Comparison of ENCODE assay signal across 17 cellular contexts in the genomic region with DNA sequence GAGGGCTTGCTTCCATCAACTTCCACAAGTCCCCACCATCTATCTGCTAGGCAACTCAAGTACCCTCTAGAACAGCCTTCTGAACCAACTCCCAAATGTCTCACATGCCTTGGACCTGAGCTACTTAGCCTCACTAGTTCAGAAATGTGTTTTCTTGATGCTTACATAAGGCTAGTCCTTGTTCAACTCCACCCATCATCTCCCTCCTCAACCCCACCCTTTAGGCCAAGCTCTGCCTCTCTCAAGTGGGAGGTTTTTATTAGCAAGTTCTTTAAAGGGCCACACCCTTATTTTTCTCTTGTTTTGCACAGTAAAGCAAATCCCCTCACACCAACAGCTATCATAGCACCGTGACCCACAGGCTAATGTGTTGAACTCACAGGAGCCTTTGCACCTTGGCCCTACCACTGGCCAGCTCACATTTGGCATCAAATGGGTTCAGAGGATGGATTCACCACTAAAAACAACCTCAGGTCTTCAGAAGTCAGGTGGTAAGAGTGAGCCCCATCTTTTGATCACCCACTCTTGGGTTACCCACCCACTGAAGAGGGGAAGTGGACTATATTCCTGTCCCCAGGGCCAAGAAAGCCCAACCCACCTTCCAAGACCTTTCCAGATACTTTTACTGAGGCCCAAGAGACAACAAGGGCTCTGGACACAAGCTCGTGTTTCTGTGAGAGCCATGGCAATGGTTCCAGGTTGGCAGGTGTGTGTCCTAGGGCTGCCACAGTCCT. TPM values are rescaled to one million over a fixed set of nuclear protein-coding genes. Genes with fewer than 3 reads are reported as not detected.
DNase-seq lines count a peak whose midpoint lies in the region; ATAC-seq and TF ChIP-seq lines count a peak whose summit lies in the region.
"Had no signal": no experiment of that assay in that cellular context is flagged by ENCODE, and none has a peak within 500 bp of the region (broad histone marks: within the 10 kb centered on the region; RNA-seq: fewer than 3 reads in every experiment).

No MANE protein-coding gene starts in this region.

- no peak overlapping the region for H3K4me3 ChIP-seq in transverse colon
- H3K4me3 ChIP-seq: heart left ventricle, tibial artery had no signal

- peak; percentile 10 for ATAC-seq in left ventricle myocardium superior
- ATAC-seq in Right ventricle myocardium superior (ENCODE audit: poor library complexity) = no peak
- peak in 2 of 4 experiments; percentile 23 to 31 for ATAC-seq in T-cell (replicated peaks in 1 of 4)
- ATAC-seq in left lobe of liver = no peak
- ATAC-seq: activated CD4-positive, CD25-positive, alpha-beta regulatory T cell treated with anti-CD3 and anti-CD28 coated beads, Interleukin-2, amount 50 U/mL, for 24 hours had no signal

- TF ChIP-seq EP300 in transverse colon (IDR thresholded peaks at IDR 0.05; ENCODE audit: low read depth) = no peak

- TF ChIP-seq CTCF in transverse colon (IDR thresholded peaks at IDR 0.05) = no peak

- H3K4me1 Mint-ChIP-seq in T-cell = peaks cover 96 to 99% (median 99%) of the 10 kb centered on the region in 3 donors

- H3K36me3 Mint-ChIP-seq in T-cell = peaks cover 53% of the 10 kb centered on the region

- 43 to 68% methylated on average over 1 to 2 of the region's 2 CpGs for WGBS in transverse colon (ENCODE audit: low coverage in 1 of 2), 2 donors

- peaks cover 0 to 13% (median 0%) of the 10 kb centered on the region in 4 donors for H3K4me1 ChIP-seq in transverse colon
- H3K4me1 ChIP-seq: tibial artery had no signal

- peak overlapping the region; percentile 84 to 97 for H3K27ac Mint-ChIP-seq in T-cell

- H3K4me3 Mint-ChIP-seq in T-cell = peak overlapping the region; percentile 44 to 73 (median 52)

- no peak for DNase-seq in left ventricle myocardium superior
- no peak for DNase-seq in Right ventricle myocardium superior
- DNase-seq in T-cell = peak in 4 of 34 experiments; percentile 27 to 46 (median 34)
- DNase-seq in left lobe of liver (ENCODE audit: low spot score) = peak; percentile 39
- no peak for DNase-seq in transverse colon
- no peak for DNase-seq in NK-92 treated with Interleukin-12 subunit alpha and Interleukin-12 subunit beta, amount 100 ng/mL, for 24 hours (lab: John Stamatoyannopoulos, UW)
- no peak for DNase-seq in NCI-H510A treated with DMSO at 0.1 percent for 48 hours (lab: John Stamatoyannopoulos, UW)
- DNase-seq in effector CD4-positive, alpha-beta T cell = no peak
- DNase-seq: amniotic stem cell; kidney glomerular epithelial cell; NCI-H2029; NCI-H526 treated with DMSO at 0.1 percent for 48 hours; stimulated activated CD4-positive, alpha-beta T cell treated with anti-CD3 and anti-CD28 coated beads, Interleukin-2, amount 100 ng/mL, for 24 hours had no signal

- no peaks in the 10 kb centered on the region for H3K36me3 ChIP-seq in transverse colon
- H3K36me3 ChIP-seq: tibial artery had no signal

- peak overlapping the region; percentile 4 to 50 (median 34) for H3K27ac ChIP-seq in transverse colon
- H3K27ac ChIP-seq: tibial artery had no signal

- no peaks in the 10 kb centered on the region for H3K27me3 ChIP-seq in transverse colon

- TF ChIP-seq POLR2A in transverse colon (IDR thresholded peaks at IDR 0.05) = no peak

- H3K9me3 ChIP-seq in transverse colon = no peaks in the 10 kb centered on the region
- H3K9me3 ChIP-seq: tibial artery had no signal

- no peaks in the 10 kb centered on the region for H3K27me3 Mint-ChIP-seq in T-cell

- POLR2A ChIA-PET in T-cell (lab: Charles Lee) = interaction anchor here (0.6 to 1.9 kb wide), 5 partner anchors 8 to 54 kb away, joined by 3 to 12 read pairs (median 5); no protein-coding TSS in a partner anchor

- peaks cover 0 to 2% (median 0%) of the 10 kb centered on the region in 3 donors for H3K9me3 Mint-ChIP-seq in T-cell

- in situ Hi-C loops in transverse colon (cut with MboI; ENCODE audit: low pct_ligation_motif_present in 1 of 4, low pct_unique_long_range_greater_than_20kb in 1 of 4, low sequenced_read_pairs in 3 of 4) = no loop called here

- intact Hi-C loops in left ventricle myocardium superior (cut with micrococcal nuclease) (no loop called here), Right ventricle myocardium superior (cut with DNase I) (no loop called here), transverse colon (cut with DNase I; ENCODE audit: low total_unique reads) (no loop called here)

- CTCF ChIA-PET in T-cell (lab: Charles Lee) = interaction anchor here (0.5 to 2.3 kb wide), 5 partner anchors 9 to 38 kb away, joined by 3 to 11 read pairs (median 3); no protein-coding TSS in a partner anchor

RNA-seq across cellular contexts. Expression of a gene that starts 12.2 kb away (rescaled TPM):
- total RNA-seq in left ventricle myocardium superior (2.5 TPM), Right ventricle myocardium superior (2.5 TPM), T-cell (100 to 1,000 TPM; 118 to 210 (median 151) TPM), left lobe of liver (3.3 TPM), transverse colon (10 to 100 TPM in 2 of 4 donors, 1 to 10 TPM in 1, under 1 TPM in 1; 0.40 to 16.1 (median 10.4) TPM)
- total RNA-seq: renal cortical epithelial cell had no signal

Comparison
In these comparisons a context has a peak if more than half of its experiments do, and no peak if none do; other contexts are left out.
1. RNA of a gene that starts 12.2 kb away (total RNA-seq): 118 to 210 TPM in T-cell; 0.40 to 16.1 TPM in transverse colon, 3.3 TPM in left lobe of liver (single experiment), 2.5 TPM in Right ventricle myocardium superior (single experiment) and 2.5 TPM in left ventricle myocardium superior (single experiment); every median in the first group is over 4 times any median in the second.